In genomic region chr3:168284728-168285127, GRCh38 we compare ENCODE assay signal across 30 cellular contexts.
"Had no signal": no experiment of that assay in that cellular context is flagged by ENCODE, and none has a peak within 500 bp of the region (broad histone marks: within the 10 kb centered on the region; RNA-seq: fewer than 3 reads in every experiment).

No MANE protein-coding gene starts in this region.

- H3K27ac ChIP-seq: body of pancreas, PC-9, RWPE1, WERI-Rb-1 had no signal

- H3K4me1 ChIP-seq: body of pancreas had no signal

- H3K27me3 ChIP-seq: body of pancreas had no signal

- ATAC-seq: activated CD8-positive, alpha-beta T cell treated with anti-CD3 and anti-CD28 coated beads, Interleukin-2, amount 10 ng/mL, durations not matched to agents 7 days and 5 days; body of pancreas; Right ventricle myocardium inferior had no signal

- DNase-seq: activated CD4-positive, alpha-beta T cell treated with anti-CD3 and anti-CD28 coated beads, Interleukin-2, amount 10 ng/mL, durations not matched to agents 7 days and 5 days; activated CD4-positive, alpha-beta T cell treated with anti-CD3 and anti-CD28 coated beads, Interleukin-2, amount 50 U/mL, for 48 hours; activated CD4-positive, CD25-positive, alpha-beta regulatory T cell; activated CD8-positive, alpha-beta T cell treated with anti-CD3 and anti-CD28 coated beads, Interleukin-2, amount 10 ng/mL, durations not matched to agents 7 days and 5 days; activated gamma-delta T cell; activated naive CD4-positive, alpha-beta T cell treated with Interleukin-2 at 50 U/mL for 16 hours; activated naive CD8-positive, alpha-beta T cell treated with anti-CD3 and anti-CD28 coated beads, Interleukin-2, amount 10 ng/mL, durations not matched to agents 7 days and 5 days; activated T-cell treated with anti-CD3 and anti-CD28 coated beads, Interleukin-2, amount 50 U/mL, for 24 hours; amygdala; body of pancreas; caudate nucleus; cerebellar nuclear complex; Karpas-422; NCI-H1105; NCI-H1417 treated with DMSO at 0.1 percent for 48 hours; NCI-H187 treated with DMSO at 0.1 percent for 48 hours; NCI-H2081 treated with DMSO at 0.1 percent for 48 hours; NCI-H226; NCI-H446 treated with DMSO at 0.1 percent for 48 hours; NCI-H524; NCI-H748 treated with DMSO at 0.1 percent for 48 hours; NK-92 treated with Interleukin-12 subunit alpha and Interleukin-12 subunit beta, amount 100 ng/mL, for 24 hours; PC-9; SW 1271; T-helper 1 cell; T-helper 2 cell; T-helper 9 cell; WERI-Rb-1 had no signal

- H3K4me3 ChIP-seq: body of pancreas, PC-9 had no signal

- H3K36me3 ChIP-seq: WERI-Rb-1 had no signal

- H3K9me3 ChIP-seq: body of pancreas had no signal
